In genomic region chr17:21034350-21035235, GRCh38 we compare ENCODE assay signal across 8 cellular contexts. TPM values are rescaled to one million over a fixed set of nuclear protein-coding genes. Genes with fewer than 3 reads are reported as not detected.
DNase-seq lines count a peak whose midpoint lies in the region; ATAC-seq, FAIRE-seq and TF ChIP-seq lines count a peak whose summit lies in the region.

No MANE protein-coding gene starts in this region.

- WGBS in mesodermal cell (ENCODE audit: insufficient coverage in 2 of 2), 2 experiments = 84 to 97% methylated on average over 10 to 11 of the region's 13 CpGs

- ATAC-seq in GM19452 (IDR thresholded peaks at IDR 0.05; ENCODE audit: unreplicated experiment) = peak; percentile 61

- peaks cover 65% of the 10 kb centered on the region for H3K4me1 ChIP-seq in Karpas-422 (ENCODE audit: low read length)
- peaks cover 19 to 71% of the 10 kb centered on the region in 2 donors for H3K4me1 ChIP-seq in ascending aorta
- H3K4me1 ChIP-seq in mesodermal cell (ENCODE audit: control insufficient read depth, insufficient read depth, low read length, poor library complexity, severe bottlenecking) = peaks cover 24% of the 10 kb centered on the region

- H3K27me3 ChIP-seq in Karpas-422 (ENCODE audit: low read length) (no peaks in the 10 kb centered on the region), ascending aorta (no peaks in the 10 kb centered on the region)

- FAIRE-seq in HTR-8/SVneo (lab: Jason Lieb, UNC) = no peak
- no peak for FAIRE-seq in H54 (lab: Jason Lieb, UNC)

- no peak overlapping the region for H2AFZ ChIP-seq in Karpas-422 (ENCODE audit: low read length)

- no peak for TF ChIP-seq CTCF in ascending aorta (IDR thresholded peaks at IDR 0.05)

- peaks cover 63% of the 10 kb centered on the region for H3K36me3 ChIP-seq in Karpas-422 (ENCODE audit: insufficient read depth, low read length)
- H3K36me3 ChIP-seq in ascending aorta = peaks cover 0 to 5% of the 10 kb centered on the region in 2 donors
- H3K36me3 ChIP-seq in mesodermal cell (ENCODE audit: control insufficient read depth, insufficient read depth, low read length) = peaks cover 67% of the 10 kb centered on the region

- H3K27ac ChIP-seq in Karpas-422 (ENCODE audit: low read length) = peak overlapping the region; percentile 35
- peak overlapping the region in 1 of 2 donors; percentile 73 for H3K27ac ChIP-seq in ascending aorta
- H3K27ac ChIP-seq in mesodermal cell (ENCODE audit: low read depth, low read length, severe bottlenecking) = peak overlapping the region; percentile 32

- peaks cover 86% of the 10 kb centered on the region for H4K20me1 ChIP-seq in Karpas-422 (ENCODE audit: insufficient read depth, low read depth, low read length)

- intact Hi-C loops in ascending aorta (cut with DNase I) = no loop called here

- no peaks in the 10 kb centered on the region for H3K9me3 ChIP-seq in Karpas-422 (ENCODE audit: low read length)
- H3K9me3 ChIP-seq in ascending aorta = no peaks in the 10 kb centered on the region
- no peaks in the 10 kb centered on the region for H3K9me3 ChIP-seq in mesodermal cell (ENCODE audit: control insufficient read depth, low read length)

- peak overlapping the region; percentile 24; the same call in 1 of the 2 replicates for H3K9ac ChIP-seq in Karpas-422 (ENCODE audit: low read length)

- peak; percentile 51 for DNase-seq in Ammon's horn (ENCODE audit: low spot score)
- DNase-seq in Karpas-422 = no peak
- no peak for DNase-seq in ascending aorta (ENCODE audit: low spot score in 2 of 2)
- no peak for DNase-seq in HTR-8/SVneo (ENCODE audit: insufficient read length, low spot score)
- no peak for DNase-seq in H54 (ENCODE audit: insufficient read length, low spot score)
- no peak for DNase-seq in SKM-1 (lab: John Stamatoyannopoulos, UW; ENCODE audit: unreplicated experiment)

- peak overlapping the region; percentile 18; the same call in 1 of the 2 replicates for H3K4me3 ChIP-seq in Karpas-422 (ENCODE audit: low read length)
- peak overlapping the region; percentile 25 to 45 for H3K4me3 ChIP-seq in ascending aorta
- H3K4me3 ChIP-seq in mesodermal cell (ENCODE audit: extremely low read depth, insufficient read depth, low read length, poor library complexity, severe bottlenecking) = no peak overlapping the region

- peak overlapping the region; percentile 26 for H3K4me2 ChIP-seq in Karpas-422 (ENCODE audit: low read depth, low read length, poor library complexity, severe bottlenecking)

- peaks cover 100% of the 10 kb centered on the region for H3K79me2 ChIP-seq in Karpas-422 (ENCODE audit: low read length)

- no peak for TF ChIP-seq POLR2A in H54 (IDR thresholded peaks at IDR 0.05; ENCODE audit: low read depth, low read length)

- H3K9me2 ChIP-seq in Karpas-422 (replicated peaks; ENCODE audit: insufficient read depth, low read length) = no peaks in the 10 kb centered on the region

RNA-seq across cellular contexts. Expression of gene USP22, which starts 8.2 kb away (rescaled TPM):
- 133 and 149 TPM in 2 replicates for total RNA-seq in Karpas-422 (2014; rRNA removed; shearing (Covaris generic); ENCODE audit: low replicate concordance)
- 170 TPM for total RNA-seq in ascending aorta
- 182 TPM for polyA plus RNA-seq in mesodermal cell (2013, experiment 1 of 2)
- polyA plus RNA-seq in mesodermal cell (2013, experiment 2 of 2) = 175 TPM
